ENCODE assay signal across 1 cellular context in genomic region chr12:52815676-52816075, GRCh38.
TF ChIP-seq lines count a peak whose summit lies in the region.

No MANE protein-coding gene starts in this region.

TF ChIP-seq in IMR-90, 13 proteins besides CTCF, POLR2A, EP300 and RAD21:
- no peak for TF ChIP-seq RCOR1 (IDR thresholded peaks at IDR 0.05; ENCODE audit: insufficient replicate concordance, low read length)
- no peak for TF ChIP-seq USF2 (IDR thresholded peaks at IDR 0.05; ENCODE audit: low read depth, low read length)
- TF ChIP-seq MAFK (IDR thresholded peaks at IDR 0.05; ENCODE audit: low read depth, low read length): no peak
- TF ChIP-seq CEBPB (IDR thresholded peaks at IDR 0.05; ENCODE audit: low read depth, low read length): no peak
- TF ChIP-seq CHD1 (IDR thresholded peaks at IDR 0.05; ENCODE audit: low read depth, low read length): no peak
- no peak for TF ChIP-seq FOS (IDR thresholded peaks at IDR 0.05; ENCODE audit: low read depth, low read length)
- no peak for TF ChIP-seq BHLHE40 (IDR thresholded peaks at IDR 0.05; ENCODE audit: low read depth, low read length)
- no peak for TF ChIP-seq MAZ (IDR thresholded peaks at IDR 0.05; ENCODE audit: borderline replicate concordance, low read depth, low read length)
- no peak for TF ChIP-seq RFX5 (IDR thresholded peaks at IDR 0.05; ENCODE audit: low read depth, low read length)
- no peak for TF ChIP-seq MXI1 (IDR thresholded peaks at IDR 0.05; ENCODE audit: borderline replicate concordance, low read depth, low read length)
- TF ChIP-seq SMC3 (IDR thresholded peaks at IDR 0.05; ENCODE audit: low read depth, low read length): no peak
- no peak for TF ChIP-seq ELK1 (IDR thresholded peaks at IDR 0.05; ENCODE audit: borderline replicate concordance, low read depth, low read length)
